8 cellular contexts compared by ENCODE assay signal in the genomic region with DNA sequence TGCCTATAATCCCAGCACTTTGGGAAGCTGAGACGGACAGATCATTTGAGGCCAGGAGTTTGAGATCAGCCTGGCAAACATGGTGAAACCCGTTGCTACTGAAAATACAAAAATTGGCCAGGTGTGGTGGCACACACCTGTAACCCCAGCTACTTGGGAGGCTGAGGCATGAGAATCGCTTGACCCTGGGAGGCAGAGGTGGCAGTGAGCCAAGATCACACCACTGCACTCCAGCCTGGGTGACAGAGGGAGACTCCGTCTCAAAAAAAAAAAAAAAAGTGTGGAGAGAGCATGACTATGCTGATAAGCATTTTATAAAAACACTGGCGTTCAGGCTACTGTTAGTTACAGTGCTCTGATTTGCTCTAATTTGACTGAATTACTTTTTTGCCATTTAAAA. TPM values are rescaled to one million over a fixed set of nuclear protein-coding genes. Genes with fewer than 3 reads are reported as not detected.
DNase-seq lines count a peak whose midpoint lies in the region; ATAC-seq, FAIRE-seq and TF ChIP-seq lines count a peak whose summit lies in the region.
"Not testable (repeated sequence)": the region's sequence is repeated elsewhere in the genome, so short reads cannot be mapped to it uniquely, and the experiment has no call there.

No MANE protein-coding gene starts in this region.

- ATAC-seq in GM23338, HepG2: not testable (repeated sequence)
- ATAC-seq in K562, result peak; percentile 26; the same call in 1 of the 3 replicates

- H3K79me2 ChIP-seq in GM23338 (replicated peaks; ENCODE audit: insufficient read depth), result peaks cover 100% of the 10 kb centered on the region
- H3K79me2 ChIP-seq in astrocyte (ENCODE audit: insufficient read depth, low read length), result peaks cover 92% of the 10 kb centered on the region
- H3K79me2 ChIP-seq in K562 (ENCODE audit: control insufficient read depth, insufficient read depth, low read length), result peaks cover 97% of the 10 kb centered on the region
- peaks cover 79% of the 10 kb centered on the region for H3K79me2 ChIP-seq in HepG2 (ENCODE audit: insufficient read depth, low read length)
- H3K79me2 ChIP-seq in osteoblast (ENCODE audit: insufficient read depth, low read length), result peaks cover 86% of the 10 kb centered on the region

- not testable (repeated sequence) for FAIRE-seq in astrocyte (lab: Jason Lieb, UNC); K562 (lab: Jason Lieb, UNC); HepG2 (lab: Jason Lieb, UNC)

- 0 out of 2 replicates have a peak overlapping the region, but pooled peaks have one; percentile 65 for H3K27ac ChIP-seq in GM23338 (ENCODE audit: low read depth)
- not testable (repeated sequence) for H3K27ac ChIP-seq in astrocyte (ENCODE audit: low read depth, low read length); K562 (ENCODE audit: extremely low read depth, low read depth, low read length); brain microvascular endothelial cell; endodermal cell (ENCODE audit: low read depth, low read length); HepG2 (ENCODE audit: extremely low read length, insufficient read depth, low read length)
- H3K27ac ChIP-seq in osteoblast (ENCODE audit: low read depth, low read length), result peak overlapping the region; percentile 29

- H3K9me3 ChIP-seq in astrocyte (ENCODE audit: insufficient read depth, low read depth, low read length); K562 (replicated peaks; ENCODE audit: control insufficient read depth, insufficient read depth, low read depth, low read length); endodermal cell (ENCODE audit: control insufficient read depth, low read length); HepG2 (ENCODE audit: low read length); osteoblast (ENCODE audit: low read depth, low read length): not testable (repeated sequence)

- not testable (repeated sequence) for BruUV-seq in K562 (replicated peaks; lab: Mats Ljungman, UMichigan); HepG2 (replicated peaks; lab: Mats Ljungman, UMichigan)

- TF ChIP-seq EP300 in K562 (IDR thresholded peaks at IDR 0.05; ENCODE audit: low read length); HepG2 (IDR thresholded peaks at IDR 0.05; ENCODE audit: low read depth in 2 of 2, low read length in 2 of 2); HepG2 (CRISPR knock-in tag; IDR thresholded peaks at IDR 0.05; ENCODE audit: borderline replicate concordance): not testable (repeated sequence)

- not testable (repeated sequence) for H3K4me1 Mint-ChIP-seq in GM23338
- H3K4me1 Mint-ChIP-seq in astrocyte (ENCODE audit: low read depth, unreplicated experiment) (peaks cover 15% of the 10 kb centered on the region), chondrocyte (ENCODE audit: low read depth) (peaks cover 12% of the 10 kb centered on the region), endodermal cell (peaks cover 10% of the 10 kb centered on the region)

- H3K9me2 ChIP-seq in GM23338 (ENCODE audit: insufficient read depth), result not testable (repeated sequence)

- TF ChIP-seq POLR2A in K562 (conservative IDR thresholded peaks at IDR 0.05); HepG2 (IDR thresholded peaks at IDR 0.05; ENCODE audit: insufficient read depth in 1 of 2, low read depth in 2 of 2, low read length in 2 of 2): not testable (repeated sequence)

- not testable (repeated sequence) for H3F3A ChIP-seq in GM23338 (replicated peaks; ENCODE audit: low read depth)

- not testable (repeated sequence) for H2AFZ ChIP-seq in GM23338; astrocyte (ENCODE audit: low read depth, low read length); K562 (ENCODE audit: low read depth, low read length); HepG2 (ENCODE audit: low read length); osteoblast (ENCODE audit: low read length)

- in situ Hi-C loops in K562 (cut with MboI); brain microvascular endothelial cell (cut with HindIII; ENCODE audit: low pct_ligation_motif_present, low sequenced_read_pairs); HepG2 (cut with HindIII; ENCODE audit: extremely low pct_ligation_motif_present, low pct_unique_long_range_greater_than_20kb): not testable (repeated sequence)

- not testable (repeated sequence) for H3K4me3 Mint-ChIP-seq in GM23338; astrocyte (ENCODE audit: unreplicated experiment); chondrocyte (ENCODE audit: unreplicated experiment); endodermal cell

- not testable (repeated sequence) for H3K9me3 Mint-ChIP-seq in GM23338; astrocyte (ENCODE audit: unreplicated experiment); chondrocyte (ENCODE audit: low read depth); endodermal cell

- H3K9me1 ChIP-seq in K562 (ENCODE audit: control insufficient read depth, insufficient read depth, low read length), result not testable (repeated sequence)

- POLR2A ChIA-PET in K562 (lab: Yijun Ruan, JAX), result interaction anchor here (1.4 kb wide), 1 partner anchor 9 kb away, joined by 3 read pairs; no protein-coding TSS in a partner anchor
- POLR2A ChIA-PET in HepG2 (lab: Yijun Ruan, JAX), result not testable (repeated sequence)

- H3K4me3 ChIP-seq in GM23338; astrocyte (ENCODE audit: insufficient read depth, low read depth, low read length); K562; brain microvascular endothelial cell (ENCODE audit: low read depth, low read length); endodermal cell (ENCODE audit: low read length); HepG2 (replicated peaks in 1 of 3; ENCODE audit: insufficient read depth in 1 of 3, low read depth in 2 of 3, low read length in 3 of 3); osteoblast (ENCODE audit: insufficient read depth, low read length): not testable (repeated sequence)

- not testable (repeated sequence) for H3K36me3 Mint-ChIP-seq in GM23338 (ENCODE audit: low read depth); astrocyte (ENCODE audit: low read depth, unreplicated experiment); chondrocyte (ENCODE audit: low read depth); endodermal cell (ENCODE audit: low read depth)

- not testable (repeated sequence) for DNase-seq in GM23338 (ENCODE audit: low spot score); astrocyte (ENCODE audit: low read depth); K562 (ENCODE audit: extremely low read depth in 1 of 4, low spot score in 3 of 4); chondrocyte (ENCODE audit: low spot score); endodermal cell; HepG2 (ENCODE audit: low spot score); osteoblast (ENCODE audit: insufficient read length, low spot score, missing footprints)
- peak; percentile 26 for DNase-seq in brain microvascular endothelial cell

- 70% methylated on average over 5 of the region's 5 CpGs for WGBS in K562 (ENCODE audit: insufficient coverage, low coverage, missing lambda C conversion rate)
- WGBS in endodermal cell (ENCODE audit: insufficient coverage in 1 of 2, insufficient read length in 1 of 2), 2 experiments, result 96 to 97% methylated on average over 3 to 5 of the region's 5 CpGs
- WGBS in HepG2 (ENCODE audit: low lambda C conversion rate), result 94% methylated on average over 5 of the region's 5 CpGs

- CTCF ChIA-PET in K562 (lab: Yijun Ruan, JAX; ENCODE audit: low intra/inter-chr PET ratio); HepG2 (lab: Yijun Ruan, JAX; ENCODE audit: low intra/inter-chr PET ratio, low total read pairs): not testable (repeated sequence)

- not testable (repeated sequence) for TF ChIP-seq CTCF in GM23338 (conservative IDR thresholded peaks at IDR 0.05; ENCODE audit: low read depth in 2 of 2); astrocyte (IDR thresholded peaks at IDR 0.05; ENCODE audit: insufficient read depth, low read depth, low read length); K562 (IDR thresholded peaks at IDR 0.05 in 2 of 3, conservative IDR thresholded peaks at IDR 0.05 in 1 of 3; ENCODE audit: insufficient read depth in 2 of 3, low read depth in 1 of 3, low read length in 3 of 3); brain microvascular endothelial cell (IDR thresholded peaks at IDR 0.05; ENCODE audit: low read depth, low read length, missing control alignments); chondrocyte (IDR thresholded peaks at IDR 0.05); endodermal cell (conservative IDR thresholded peaks at IDR 0.05); HepG2 (CRISPR knock-in tag; IDR thresholded peaks at IDR 0.05); osteoblast (IDR thresholded peaks at IDR 0.05; ENCODE audit: extremely low read depth, low read depth, low read length)

- H3K9ac ChIP-seq in astrocyte (ENCODE audit: low read length); K562 (ENCODE audit: insufficient read depth in 1 of 2, low read depth in 2 of 2, low read length in 2 of 2); endodermal cell (ENCODE audit: extremely low read depth, low read length, poor library complexity, severe bottlenecking); HepG2 (ENCODE audit: insufficient read depth, low read depth, low read length): not testable (repeated sequence)

- not testable (repeated sequence) for H3K27me3 Mint-ChIP-seq in GM23338 (ENCODE audit: insufficient read depth, low read depth, poor library complexity); astrocyte (ENCODE audit: low read depth, unreplicated experiment); chondrocyte (ENCODE audit: low read depth); endodermal cell (ENCODE audit: insufficient read depth)

- not testable (repeated sequence) for H3K36me3 ChIP-seq in GM23338 (ENCODE audit: insufficient read depth); astrocyte (ENCODE audit: insufficient read depth, low read length); brain microvascular endothelial cell (replicated peaks); endodermal cell (ENCODE audit: control insufficient read depth, insufficient read depth, low read length); HepG2 (replicated peaks in 1 of 2; ENCODE audit: control insufficient read depth in 1 of 2, insufficient read depth in 2 of 2, low read length in 2 of 2); osteoblast (ENCODE audit: insufficient read depth, low read length)
- H3K36me3 ChIP-seq in K562 (ENCODE audit: control insufficient read depth, insufficient read depth, low read length), result peaks cover 47% of the 10 kb centered on the region; the same call in 2 of the 3 replicates

- H3K4me1 ChIP-seq in GM23338 (ENCODE audit: insufficient read depth); astrocyte (ENCODE audit: insufficient read depth, low read length); endodermal cell (ENCODE audit: control insufficient read depth, insufficient read depth, low read length): not testable (repeated sequence)
- H3K4me1 ChIP-seq in K562 (replicated peaks in 1 of 2; ENCODE audit: control insufficient read depth in 2 of 2, insufficient read depth in 2 of 2, low read length in 2 of 2), result peaks cover 3 to 12% of the 10 kb centered on the region in 2 experiments; a peak in 4 of 5 replicates
- peaks cover 37% of the 10 kb centered on the region for H3K4me1 ChIP-seq in HepG2 (ENCODE audit: insufficient read depth, low read length)
- peaks cover 16% of the 10 kb centered on the region for H3K4me1 ChIP-seq in osteoblast (ENCODE audit: insufficient read depth, low read length)

- peaks cover 52% of the 10 kb centered on the region for H4K20me1 ChIP-seq in GM23338 (replicated peaks; ENCODE audit: insufficient read depth)
- peaks cover 75% of the 10 kb centered on the region for H4K20me1 ChIP-seq in astrocyte (ENCODE audit: insufficient read depth, low read length)
- peaks cover 13% of the 10 kb centered on the region for H4K20me1 ChIP-seq in K562 (replicated peaks; ENCODE audit: control insufficient read depth, insufficient read depth, low read length)
- peaks cover 16% of the 10 kb centered on the region; the same call in 1 of the 2 replicates for H4K20me1 ChIP-seq in HepG2 (ENCODE audit: insufficient read depth, low read length)
- H4K20me1 ChIP-seq in osteoblast (ENCODE audit: insufficient read depth, low read length), result peaks cover 44% of the 10 kb centered on the region

- not testable (repeated sequence) for TF ChIP-seq RAD21 in K562 (CRISPR knock-in tag; conservative IDR thresholded peaks at IDR 0.05 in 1 of 2, IDR thresholded peaks at IDR 0.05 in 1 of 2); HepG2 (CRISPR knock-in tag; IDR thresholded peaks at IDR 0.05)

- H3K4me2 ChIP-seq in GM23338; K562 (ENCODE audit: insufficient read depth, low read length); HepG2 (ENCODE audit: low read depth, low read length); osteoblast (ENCODE audit: insufficient read depth, low read length): not testable (repeated sequence)
- peak overlapping the region; percentile 20 for H3K4me2 ChIP-seq in astrocyte (ENCODE audit: low read length)

- intact Hi-C loops in K562 (cut with micrococcal nuclease); HepG2 (cut with micrococcal nuclease; ENCODE audit: unreplicated experiment): not testable (repeated sequence)

- not testable (repeated sequence) for H3K27ac Mint-ChIP-seq in GM23338
- H3K27ac Mint-ChIP-seq in astrocyte (ENCODE audit: unreplicated experiment) (peak overlapping the region; percentile 48), chondrocyte (ENCODE audit: unreplicated experiment) (peak overlapping the region; percentile 84), endodermal cell (peak overlapping the region; percentile 75)

- not testable (repeated sequence) for H3K27me3 ChIP-seq in GM23338 (ENCODE audit: insufficient read depth); astrocyte (ENCODE audit: insufficient read depth, low read length); K562 (ENCODE audit: control insufficient read depth in 2 of 2, insufficient read depth in 2 of 2, low read length in 2 of 2); brain microvascular endothelial cell (replicated peaks); endodermal cell (ENCODE audit: control insufficient read depth, insufficient read depth, low read length, poor library complexity, severe bottlenecking); HepG2 (ENCODE audit: control insufficient read depth in 1 of 2, insufficient read depth in 2 of 2, low read length in 2 of 2); osteoblast (ENCODE audit: insufficient read depth, low read length)

RNA-seq across cellular contexts. Expression of gene NUDT3, which starts 14.9 kb away (rescaled TPM):
- 31.1 and 32.5 TPM in 2 replicates for total RNA-seq in GM23338 (2014; rRNA removed; shearing (Covaris generic))
- 11.5 and 12.1 TPM in 2 replicates for polyA plus RNA-seq in GM23338 (2016; fragmentation: Nextera tagmentation; extraction: Ambion mirVana)
- total RNA-seq in astrocyte, result 16.3 and 16.7 TPM in 2 replicates
- 19.3 and 42.2 TPM in 2 replicates for total RNA-seq in K562 (2011; cell fraction: chromatin; rRNA removed; ENCODE audit: low replicate concordance)
- total RNA-seq in K562 (2011; cell fraction: nucleolus; rRNA removed), result 17.3 and 21.3 TPM in 2 replicates
- 38.4 and 67.7 TPM in 2 replicates for total RNA-seq in K562 (2011; cell fraction: nucleoplasm; rRNA removed)
- total RNA-seq in K562 (2014; rRNA removed), result 47.3 and 51.0 TPM in 2 replicates
- total RNA-seq in K562 (2014; rRNA removed; fragmentation: Illumina TruSeq; extraction: Trizol), result 61.8 and 70.8 TPM in 2 replicates
- total RNA-seq in K562 (2015; rRNA removed; fragmentation: Illumina TruSeq; extraction: Trizol), result 57.2 and 59.8 TPM in 2 replicates
- total RNA-seq in K562 (2021), result 49.8 and 56.4 TPM in 2 replicates
- 68.5 and 81.2 TPM in 2 replicates for polyA plus RNA-seq in K562 (2011; rRNA removed)
- 29.2 and 49.7 TPM in 2 replicates for polyA plus RNA-seq in K562 (2011; cell fraction: cytosol; rRNA removed)
- polyA plus RNA-seq in K562 (2011; cell fraction: nucleus; rRNA removed), result 20.7 and 29.1 TPM in 2 replicates
- polyA plus RNA-seq in K562 (2012), result 15.2 and 19.2 TPM in 2 replicates
- 54.8 and 56.0 TPM in 2 replicates for polyA plus RNA-seq in K562 (2014; fragmentation: Illumina TruSeq; extraction: Trizol)
- polyA plus RNA-seq in K562 (2014; fragmentation: Nextera tagmentation; extraction: Ambion mirVana), result 10 to 100 TPM in 1 of 2 experiments, 1 to 10 TPM in 1; 5.4 to 57.7 TPM
- 54.4 and 56.8 TPM in 2 replicates for polyA plus RNA-seq in K562 (2014; rRNA removed)
- polyA minus RNA-seq in K562 (2011; rRNA and poly(A)+ RNA removed), result 105 and 133 TPM in 2 replicates
- 46.1 and 59.9 TPM in 2 replicates for polyA minus RNA-seq in K562 (2011; cell fraction: cytosol; rRNA and poly(A)+ RNA removed)
- polyA minus RNA-seq in K562 (2011; cell fraction: nucleus; rRNA and poly(A)+ RNA removed), result 9.4 and 18.1 TPM in 2 replicates
- 21.6 to 25.9 TPM (median 22.0 TPM) in 3 replicates for total RNA-seq in chondrocyte
- 10 to 100 TPM; 22.8 to 24.7 TPM for total RNA-seq in endodermal cell
- polyA plus RNA-seq in endodermal cell (2013, experiment 1 of 2), result 26.1 TPM
- 28.7 TPM for polyA plus RNA-seq in endodermal cell (2013, experiment 2 of 2)
- total RNA-seq in HepG2 (2016; rRNA removed; fragmentation: Illumina TruSeq; extraction: Trizol), result 20.2 and 30.1 TPM in 2 replicates
- 4.1 and 4.8 TPM in 2 replicates for total RNA-seq in HepG2 (2016; cell fraction: cytosol; rRNA removed; fragmentation: Illumina TruSeq; extraction: Trizol; ENCODE audit: low read depth)
- 19.5 and 29.7 TPM in 2 replicates for total RNA-seq in HepG2 (2016; cell fraction: insoluble cytoplasmic fraction; rRNA removed; fragmentation: Illumina TruSeq; extraction: Trizol)
- 14.6 and 14.8 TPM in 2 replicates for total RNA-seq in HepG2 (2016; cell fraction: membrane; rRNA removed; fragmentation: Illumina TruSeq; extraction: Trizol)
- 15.7 and 19.0 TPM in 2 replicates for total RNA-seq in HepG2 (2016; cell fraction: nucleus; rRNA removed; fragmentation: Illumina TruSeq; extraction: Trizol)
- 17.6 and 20.6 TPM in 2 replicates for polyA plus RNA-seq in HepG2 (2011; rRNA removed)
- polyA plus RNA-seq in HepG2 (2011; cell fraction: cytosol; rRNA removed), result 10.7 and 14.8 TPM in 2 replicates
- polyA plus RNA-seq in HepG2 (2011; cell fraction: nucleus; rRNA removed), result 9.2 and 11.9 TPM in 2 replicates
- 5.6 TPM in 2 replicates for polyA plus RNA-seq in HepG2 (2012)
- 3.0 and 3.5 TPM in 2 replicates for polyA plus RNA-seq in HepG2 (2016; cell fraction: cytosol; fragmentation: Illumina TruSeq; extraction: Trizol; ENCODE audit: low read depth)
- 22.4 and 22.7 TPM in 2 replicates for polyA plus RNA-seq in HepG2 (2016; cell fraction: insoluble cytoplasmic fraction; fragmentation: Illumina TruSeq; extraction: Trizol; ENCODE audit: low read depth)
- 7.4 and 7.7 TPM in 2 replicates for polyA plus RNA-seq in HepG2 (2016; cell fraction: membrane; fragmentation: Illumina TruSeq; extraction: Trizol; ENCODE audit: low read depth)
- polyA plus RNA-seq in HepG2 (2016; cell fraction: nucleus; fragmentation: Illumina TruSeq; extraction: Trizol; ENCODE audit: insufficient read depth, low read depth), result 23.3 TPM in 2 replicates
- polyA minus RNA-seq in HepG2 (2011; rRNA and poly(A)+ RNA removed; ENCODE audit: low replicate concordance), result 23.6 and 25.7 TPM in 2 replicates
- 18.9 and 21.6 TPM in 2 replicates for polyA minus RNA-seq in HepG2 (2011; cell fraction: cytosol; rRNA and poly(A)+ RNA removed)
- 14.0 and 19.0 TPM in 2 replicates for polyA minus RNA-seq in HepG2 (2011; cell fraction: nucleus; rRNA and poly(A)+ RNA removed)
- 37.6 and 42.4 TPM in 2 replicates for total RNA-seq in osteoblast

RNA-seq across cellular contexts. Expression of gene RPS10, which starts 48.3 kb away (rescaled TPM):
- 1,675 and 2,175 TPM in 2 replicates for total RNA-seq in GM23338 (2014; rRNA removed; shearing (Covaris generic))
- polyA plus RNA-seq in GM23338 (2016; fragmentation: Nextera tagmentation; extraction: Ambion mirVana) (1,755 and 1,834 TPM in 2 replicates), K562 (2011; rRNA removed) (5,201 and 6,397 TPM in 2 replicates), K562 (2014; fragmentation: Illumina TruSeq; extraction: Trizol) (4,753 and 5,213 TPM in 2 replicates), K562 (2014; fragmentation: Nextera tagmentation; extraction: Ambion mirVana) (1,000 to 10,000 TPM; 2,680 to 3,048 TPM), K562 (2014; rRNA removed) (4,615 and 5,251 TPM in 2 replicates), HepG2 (2011; rRNA removed) (4,295 and 4,648 TPM in 2 replicates)
- total RNA-seq in astrocyte (1,221 and 1,326 TPM in 2 replicates), K562 (2014; rRNA removed) (3,907 and 4,273 TPM in 2 replicates), K562 (2014; rRNA removed; fragmentation: Illumina TruSeq; extraction: Trizol) (2,809 and 3,197 TPM in 2 replicates), K562 (2015; rRNA removed; fragmentation: Illumina TruSeq; extraction: Trizol) (3,578 and 3,876 TPM in 2 replicates), K562 (2021) (3,062 and 3,200 TPM in 2 replicates), chondrocyte (751 to 941 TPM (median 771 TPM) in 3 replicates), endodermal cell (1,000 to 10,000 TPM; 1,892 to 2,030 TPM), HepG2 (2016; rRNA removed; fragmentation: Illumina TruSeq; extraction: Trizol) (2,909 and 3,503 TPM in 2 replicates), osteoblast (1,993 and 2,228 TPM in 2 replicates)
- 244 and 499 TPM in 2 replicates for total RNA-seq in K562 (2011; cell fraction: chromatin; rRNA removed; ENCODE audit: low replicate concordance)
- 961 and 1,244 TPM in 2 replicates for total RNA-seq in K562 (2011; cell fraction: nucleolus; rRNA removed)
- 1,028 and 1,732 TPM in 2 replicates for total RNA-seq in K562 (2011; cell fraction: nucleoplasm; rRNA removed)
- polyA plus RNA-seq in K562 (2011; cell fraction: cytosol; rRNA removed), result 12,487 and 14,962 TPM in 2 replicates
- 1,847 and 2,630 TPM in 2 replicates for polyA plus RNA-seq in K562 (2011; cell fraction: nucleus; rRNA removed)
- polyA plus RNA-seq in K562 (2012), result 4,197 and 5,822 TPM in 2 replicates
- 2,379 and 2,522 TPM in 2 replicates for polyA minus RNA-seq in K562 (2011; rRNA and poly(A)+ RNA removed)
- polyA minus RNA-seq in K562 (2011; cell fraction: cytosol; rRNA and poly(A)+ RNA removed), result 976 and 1,028 TPM in 2 replicates
- 203 and 375 TPM in 2 replicates for polyA minus RNA-seq in K562 (2011; cell fraction: nucleus; rRNA and poly(A)+ RNA removed)
- polyA plus RNA-seq in endodermal cell (2013, experiment 1 of 2), result 2,352 TPM
- 2,233 TPM for polyA plus RNA-seq in endodermal cell (2013, experiment 2 of 2)
- 5,102 and 5,632 TPM in 2 replicates for total RNA-seq in HepG2 (2016; cell fraction: cytosol; rRNA removed; fragmentation: Illumina TruSeq; extraction: Trizol; ENCODE audit: low read depth)
- total RNA-seq in HepG2 (2016; cell fraction: insoluble cytoplasmic fraction; rRNA removed; fragmentation: Illumina TruSeq; extraction: Trizol), result 3,081 and 3,638 TPM in 2 replicates
- total RNA-seq in HepG2 (2016; cell fraction: membrane; rRNA removed; fragmentation: Illumina TruSeq; extraction: Trizol), result 7,429 and 7,480 TPM in 2 replicates
- total RNA-seq in HepG2 (2016; cell fraction: nucleus; rRNA removed; fragmentation: Illumina TruSeq; extraction: Trizol), result 967 and 1,028 TPM in 2 replicates
- 9,439 and 9,926 TPM in 2 replicates for polyA plus RNA-seq in HepG2 (2011; cell fraction: cytosol; rRNA removed)
- 1,658 and 1,840 TPM in 2 replicates for polyA plus RNA-seq in HepG2 (2011; cell fraction: nucleus; rRNA removed)
- 3,418 and 4,251 TPM in 2 replicates for polyA plus RNA-seq in HepG2 (2012)
- polyA plus RNA-seq in HepG2 (2016; cell fraction: cytosol; fragmentation: Illumina TruSeq; extraction: Trizol; ENCODE audit: low read depth), result 5,367 and 5,814 TPM in 2 replicates
- 2,908 and 3,264 TPM in 2 replicates for polyA plus RNA-seq in HepG2 (2016; cell fraction: insoluble cytoplasmic fraction; fragmentation: Illumina TruSeq; extraction: Trizol; ENCODE audit: low read depth)
- 6,085 and 6,204 TPM in 2 replicates for polyA plus RNA-seq in HepG2 (2016; cell fraction: membrane; fragmentation: Illumina TruSeq; extraction: Trizol; ENCODE audit: low read depth)
- polyA plus RNA-seq in HepG2 (2016; cell fraction: nucleus; fragmentation: Illumina TruSeq; extraction: Trizol; ENCODE audit: insufficient read depth, low read depth), result 1,494 and 1,555 TPM in 2 replicates
- 2,566 and 3,572 TPM in 2 replicates for polyA minus RNA-seq in HepG2 (2011; rRNA and poly(A)+ RNA removed; ENCODE audit: low replicate concordance)
- polyA minus RNA-seq in HepG2 (2011; cell fraction: cytosol; rRNA and poly(A)+ RNA removed), result 602 and 661 TPM in 2 replicates
- polyA minus RNA-seq in HepG2 (2011; cell fraction: nucleus; rRNA and poly(A)+ RNA removed), result 173 and 248 TPM in 2 replicates
